Comparison of ENCODE assay signal across 8 cellular contexts in the genomic region with DNA sequence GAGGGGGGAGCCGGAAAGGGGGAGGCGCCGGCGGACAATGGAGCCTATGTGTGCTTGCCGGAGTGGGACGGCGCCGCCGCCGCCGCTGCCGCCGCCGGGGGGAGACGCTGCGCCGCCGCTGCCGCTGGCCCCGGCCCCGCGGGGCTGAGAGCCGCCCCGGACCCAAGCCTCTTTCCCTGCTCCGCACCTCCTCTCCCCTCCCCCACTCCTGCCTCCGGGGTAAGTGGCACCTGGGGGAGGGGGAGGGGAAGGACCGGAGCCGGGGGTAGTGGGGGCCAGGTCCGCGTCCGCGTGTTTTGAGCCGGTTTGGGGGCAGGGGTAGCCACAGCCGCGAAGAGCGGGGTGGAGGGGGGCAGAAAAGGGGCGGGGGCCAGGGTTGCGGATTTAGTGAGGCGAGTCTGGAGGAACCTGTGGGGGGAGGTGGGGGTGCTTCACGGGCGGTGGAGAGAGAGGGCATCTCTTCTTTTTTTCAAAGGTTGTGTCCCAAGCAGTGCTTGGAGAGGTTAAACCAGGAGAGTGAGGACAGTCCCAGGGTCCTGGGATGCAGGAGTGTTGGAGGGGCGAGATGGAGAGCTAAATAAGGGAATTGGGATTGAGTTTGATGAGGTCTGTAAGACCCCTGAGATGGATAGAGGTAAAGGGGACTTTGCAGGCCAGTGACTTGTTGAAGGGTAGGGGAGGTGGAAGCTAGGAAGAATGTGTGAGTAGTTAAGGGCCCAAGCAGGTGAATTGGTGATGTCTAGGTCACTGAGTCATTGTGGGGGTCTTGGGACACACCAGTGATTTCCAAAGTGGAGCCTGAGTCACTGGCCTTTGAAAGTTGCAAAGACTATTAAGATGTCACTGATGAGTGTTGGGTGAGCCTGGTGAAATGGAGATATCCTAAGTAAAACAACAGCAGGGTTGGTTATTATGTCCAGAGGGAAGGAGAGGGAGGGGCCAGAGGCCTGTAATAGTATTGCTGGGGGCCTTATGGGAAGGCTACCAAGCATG. TPM values are rescaled to one million over a fixed set of nuclear protein-coding genes. Genes with fewer than 3 reads are reported as not detected.
DNase-seq lines count a peak whose midpoint lies in the region; ATAC-seq and TF ChIP-seq lines count a peak whose summit lies in the region.

No MANE protein-coding gene starts in this region.

- TF ChIP-seq POLR2A in heart left ventricle (IDR thresholded peaks at IDR 0.05) = no peak

- peaks cover 43% of the 10 kb centered on the region for H3K4me1 Mint-ChIP-seq in stimulated activated naive CD8-positive, alpha-beta T cell treated with anti-CD3 and anti-CD28 coated beads, Interleukin-15, Interleukin-2, amounts not matched to agents 100 ng/mL and 50 ng/mL, for 24 hours (ENCODE audit: low read depth)

- peaks cover 18% of the 10 kb centered on the region for H3K36me3 Mint-ChIP-seq in stimulated activated naive CD8-positive, alpha-beta T cell treated with anti-CD3 and anti-CD28 coated beads, Interleukin-15, Interleukin-2, amounts not matched to agents 100 ng/mL and 50 ng/mL, for 24 hours (ENCODE audit: low read depth)

- ATAC-seq in heart left ventricle (no peak), Right ventricle myocardium superior (ENCODE audit: poor library complexity) (no peak), GM19324 (IDR thresholded peaks at IDR 0.05; ENCODE audit: low FRiP score, unreplicated experiment) (no peak)

- no peaks in the 10 kb centered on the region for H3K9me3 Mint-ChIP-seq in stimulated activated naive CD8-positive, alpha-beta T cell treated with anti-CD3 and anti-CD28 coated beads, Interleukin-15, Interleukin-2, amounts not matched to agents 100 ng/mL and 50 ng/mL, for 24 hours

- DNase-seq in heart left ventricle = no peak
- no peak for DNase-seq in Right ventricle myocardium superior
- peak; percentile 95 for DNase-seq in NCI-H146 treated with DMSO at 0.1 percent for 48 hours (lab: John Stamatoyannopoulos, UW; ENCODE audit: unreplicated experiment)
- DNase-seq in amniotic epithelial cell (ENCODE audit: low read depth) = peak; percentile 62
- peak; percentile 71 for DNase-seq in kidney epithelial cell (ENCODE audit: low read depth)
- DNase-seq in LoVo (ENCODE audit: low spot score) = no peak

- intact Hi-C loops in heart left ventricle (cut with DNase I) (loop anchor here in 3 of 10 donors (1.0 to 5.0 kb wide), 5 partner anchors 26 to 104 kb away; partner anchors contain the start of gene BCL9 (in 1 of the 3)), Right ventricle myocardium superior (cut with DNase I) (no loop called here)

- 1 to 2% (median 1%) methylated on average over 15 to 42 of the region's 42 CpGs for WGBS in heart left ventricle, 4 donors

- H3K36me3 ChIP-seq in heart left ventricle (peaks cover 0 to 8% (median 3%) of the 10 kb centered on the region in 9 donors), kidney epithelial cell (ENCODE audit: control insufficient read depth, insufficient read depth, low read length) (no peaks in the 10 kb centered on the region)

- no peaks in the 10 kb centered on the region for H3K9me3 ChIP-seq in heart left ventricle

- peak overlapping the region; percentile 89 for H3K27ac Mint-ChIP-seq in stimulated activated naive CD8-positive, alpha-beta T cell treated with anti-CD3 and anti-CD28 coated beads, Interleukin-15, Interleukin-2, amounts not matched to agents 100 ng/mL and 50 ng/mL, for 24 hours

- no peaks in the 10 kb centered on the region for H3K27me3 Mint-ChIP-seq in stimulated activated naive CD8-positive, alpha-beta T cell treated with anti-CD3 and anti-CD28 coated beads, Interleukin-15, Interleukin-2, amounts not matched to agents 100 ng/mL and 50 ng/mL, for 24 hours

- H3K4me1 ChIP-seq in heart left ventricle = peaks cover 0 to 34% (median 16%) of the 10 kb centered on the region in 12 donors

- peak in 7 of 12 donors; percentile 4 to 49 (median 30) for TF ChIP-seq CTCF in heart left ventricle (IDR thresholded peaks at IDR 0.05)
- no peak for TF ChIP-seq CTCF in kidney epithelial cell (IDR thresholded peaks at IDR 0.05; ENCODE audit: insufficient read depth, low read length, poor library complexity, severe bottlenecking)

- H3K27me3 ChIP-seq in heart left ventricle (no peaks in the 10 kb centered on the region), kidney epithelial cell (ENCODE audit: control insufficient read depth, insufficient read depth, low read length) (no peaks in the 10 kb centered on the region)

- peak overlapping the region; percentile 62 to 97 (median 90) for H3K27ac ChIP-seq in heart left ventricle

- peak overlapping the region; percentile 46 to 99 (median 78) for H3K4me3 ChIP-seq in heart left ventricle
- H3K4me3 ChIP-seq in kidney epithelial cell (ENCODE audit: low read depth, low read length) = peak overlapping the region; percentile 75

- peak overlapping the region; percentile 91 for H3K4me3 Mint-ChIP-seq in stimulated activated naive CD8-positive, alpha-beta T cell treated with anti-CD3 and anti-CD28 coated beads, Interleukin-15, Interleukin-2, amounts not matched to agents 100 ng/mL and 50 ng/mL, for 24 hours

RNA-seq across cellular contexts. Expression of gene BCL9, which starts 59.1 kb away (rescaled TPM):
- total RNA-seq in heart left ventricle (10 to 100 TPM in 8 of 9 donors, 1 to 10 TPM in 1; 8.7 to 17.7 (median 14.9) TPM), Right ventricle myocardium superior (11.7 TPM), kidney epithelial cell (17.7 and 17.8 TPM in 2 replicates)
- 10 to 100 TPM in 1 of 2 donors, 1 to 10 TPM in 1; 4.4 to 11.1 TPM for polyA plus RNA-seq in heart left ventricle

Comparison
In these comparisons a context has a peak if more than half of its experiments do, and no peak if none do; other contexts are left out.
1. DNase-seq: peak in NCI-H146 treated with DMSO at 0.1 percent for 48 hours (single experiment), amniotic epithelial cell (single experiment) and kidney epithelial cell (single experiment); none in heart left ventricle (0 of 5), Right ventricle myocardium superior (single experiment) and LoVo (single experiment).